Comparison of ENCODE assay signal across 21 cellular contexts in genomic region chr11:86206296-86206695, GRCh38.
"Had no signal": no experiment of that assay in that cellular context is flagged by ENCODE, and none has a peak within 500 bp of the region (broad histone marks: within the 10 kb centered on the region; RNA-seq: fewer than 3 reads in every experiment).

No MANE protein-coding gene starts in this region.

- H3K36me3 Mint-ChIP-seq: naive thymus-derived CD8-positive, alpha-beta T cell; stimulated activated memory B cell treated with anti-CD40 and anti-IgM and Interleukin-4, amounts not matched to agents 10 μg/mL and 1 μg/mL and 100 μg/mL, for 72 hours had no signal

- H3K4me3 Mint-ChIP-seq: endodermal cell; naive thymus-derived CD8-positive, alpha-beta T cell; stimulated activated memory B cell treated with anti-CD40 and anti-IgM and Interleukin-4, amounts not matched to agents 10 μg/mL and 1 μg/mL and 100 μg/mL, for 72 hours had no signal

- DNase-seq: cerebellar nuclear complex; effector CD8-positive, alpha-beta T cell; endodermal cell; foreskin keratinocyte; heart left ventricle; kidney; mammary epithelial cell; mesendoderm; naive thymus-derived CD8-positive, alpha-beta T cell; pancreas; stimulated activated CD4-positive, alpha-beta T cell treated with anti-CD3 and anti-CD28 coated beads, Interleukin-4, amount 100 ng/mL, for 4 hours; stimulated activated naive CD8-positive, alpha-beta T cell treated with anti-CD3 and anti-CD28 coated beads, Interleukin-15, Interleukin-2, amounts not matched to agents 100 U/mL and 50 U/mL, for 24 hours; testis; tibial artery had no signal

- H3K36me3 ChIP-seq: gastroesophageal sphincter, heart left ventricle, pancreas, tibial artery, upper lobe of left lung had no signal

- H2AFZ ChIP-seq: hepatocyte had no signal

- H3K4me1 ChIP-seq: testis had no signal

- H3K9me3 Mint-ChIP-seq: endodermal cell; stimulated activated memory B cell treated with anti-CD40 and anti-IgM and Interleukin-4, amounts not matched to agents 10 μg/mL and 1 μg/mL and 100 μg/mL, for 72 hours had no signal

- H3K9me3 ChIP-seq: gastroesophageal sphincter, heart left ventricle, pancreas, testis, tibial artery, upper lobe of left lung had no signal

- H3K79me2 ChIP-seq: hepatocyte had no signal

- H3K27me3 ChIP-seq: gastroesophageal sphincter, heart left ventricle, hepatocyte, pancreas, testis, tibial artery, upper lobe of left lung had no signal

- H3K27ac Mint-ChIP-seq: endodermal cell; naive thymus-derived CD8-positive, alpha-beta T cell; stimulated activated memory B cell treated with anti-CD40 and anti-IgM and Interleukin-4, amounts not matched to agents 10 μg/mL and 1 μg/mL and 100 μg/mL, for 72 hours had no signal

- ATAC-seq: esophagus mucosa; foreskin keratinocyte; gastroesophageal sphincter; naive thymus-derived CD8-positive, alpha-beta T cell; sciatic nerve; stimulated activated memory B cell treated with anti-CD40 and anti-IgM and Interleukin-4, amounts not matched to agents 10 μg/mL and 1 μg/mL and 100 μg/mL, for 72 hours; stimulated activated naive CD8-positive, alpha-beta T cell treated with anti-CD3 and anti-CD28 coated beads, Interleukin-15, Interleukin-2, amounts not matched to agents 100 U/mL and 50 U/mL, for 24 hours had no signal

- H3K4me1 Mint-ChIP-seq: endodermal cell had no signal

- H3K4me2 ChIP-seq: hepatocyte had no signal

- H3K4me3 ChIP-seq: gastroesophageal sphincter, heart left ventricle, hepatocyte, pancreas, testis, tibial artery, upper lobe of left lung had no signal

- H3K27me3 Mint-ChIP-seq: naive thymus-derived CD8-positive, alpha-beta T cell; stimulated activated memory B cell treated with anti-CD40 and anti-IgM and Interleukin-4, amounts not matched to agents 10 μg/mL and 1 μg/mL and 100 μg/mL, for 72 hours had no signal

- H3K27ac ChIP-seq: epithelial cell of prostate, foreskin keratinocyte, gastroesophageal sphincter, hepatocyte, pancreas, testis, tibial artery had no signal
